15 cellular contexts compared by ENCODE assay signal in genomic region chr4:129532573-129532972, GRCh38.
A peak's percentile ranks its signal among the peaks of the same experiment; 100 is the strongest.
DNase-seq lines count a peak whose midpoint lies in the region; ATAC-seq and TF ChIP-seq lines count a peak whose summit lies in the region.
"Had no signal": no experiment of that assay in that cellular context is flagged by ENCODE, and none has a peak within 500 bp of the region (broad histone marks: within the 10 kb centered on the region; RNA-seq: fewer than 3 reads in every experiment).

No MANE protein-coding gene starts in this region.

- H3K36me3 ChIP-seq in right atrium auricular region (no peaks in the 10 kb centered on the region), MM.1S (replicated peaks; ENCODE audit: insufficient read depth, low read length) (no peaks in the 10 kb centered on the region), upper lobe of right lung (no peaks in the 10 kb centered on the region)
- H3K36me3 ChIP-seq: breast epithelium, stomach had no signal

- H2AFZ ChIP-seq in MM.1S (ENCODE audit: low read length), result 0 out of 2 replicates have a peak overlapping the region, but pooled peaks have one; percentile 10

- H3K4me2 ChIP-seq in MM.1S (ENCODE audit: low read depth, low read length), result no peak overlapping the region

- H3K4me3 ChIP-seq in right atrium auricular region (no peak overlapping the region), MM.1S (ENCODE audit: low read length) (no peak overlapping the region), upper lobe of right lung (no peak overlapping the region)
- H3K4me3 ChIP-seq: breast epithelium, stomach had no signal

- no peaks in the 10 kb centered on the region for H3K79me2 ChIP-seq in MM.1S (ENCODE audit: low read length)

- TF ChIP-seq CTCF in right atrium auricular region (IDR thresholded peaks at IDR 0.05) (no peak), MM.1S (IDR thresholded peaks at IDR 0.05; ENCODE audit: low read length) (no peak), upper lobe of right lung (IDR thresholded peaks at IDR 0.05) (no peak)

- no peaks in the 10 kb centered on the region for H3F3A ChIP-seq in MM.1S (ENCODE audit: insufficient read depth, low read length)

- H3K9ac ChIP-seq in MM.1S (ENCODE audit: low read length), result no peak overlapping the region

- no peak overlapping the region for H3K27ac ChIP-seq in right atrium auricular region
- H3K27ac ChIP-seq in MM.1S (ENCODE audit: low read length), result no peak overlapping the region
- no peak overlapping the region for H3K27ac ChIP-seq in upper lobe of right lung
- H3K27ac ChIP-seq: breast epithelium, stomach had no signal

- H3K4me1 ChIP-seq in right atrium auricular region, result no peaks in the 10 kb centered on the region
- peaks cover 7% of the 10 kb centered on the region; the same call in 1 of the 2 replicates for H3K4me1 ChIP-seq in MM.1S (ENCODE audit: low read length)
- H3K4me1 ChIP-seq in upper lobe of right lung, result no peaks in the 10 kb centered on the region
- H3K4me1 ChIP-seq: breast epithelium, stomach had no signal

- no peaks in the 10 kb centered on the region for H3K9me2 ChIP-seq in MM.1S (replicated peaks; ENCODE audit: insufficient read depth, low read length)

- peak; percentile 16 for DNase-seq in left cardiac atrium
- DNase-seq in right atrium auricular region (ENCODE audit: low spot score), result no peak
- DNase-seq in MM.1S, result peak; percentile 48
- no peak for DNase-seq in upper lobe of right lung
- no peak for DNase-seq in NCI-H226
- no peak for DNase-seq in G401 (ENCODE audit: low spot score)
- DNase-seq: ACHN; activated T-cell treated with anti-CD3 and anti-CD28 coated beads, Interleukin-2, amount 50 U/mL, for 24 hours; H9; kidney; NCI-H526 treated with DMSO at 0.1 percent for 48 hours; stomach had no signal

- H4K20me1 ChIP-seq in MM.1S (ENCODE audit: insufficient read depth, low read length), result no peaks in the 10 kb centered on the region

- H3K9me3 ChIP-seq in right atrium auricular region, result no peaks in the 10 kb centered on the region
- H3K9me3 ChIP-seq in MM.1S (replicated peaks; ENCODE audit: insufficient read depth, low read length), result no peaks in the 10 kb centered on the region
- no peaks in the 10 kb centered on the region for H3K9me3 ChIP-seq in upper lobe of right lung
- H3K9me3 ChIP-seq: breast epithelium, stomach had no signal

- intact Hi-C loops in left cardiac atrium (cut with DNase I), result no loop called here
- intact Hi-C loops in upper lobe of right lung (cut with DNase I), result no loop called here

- in situ Hi-C loops in G401 (cut with HindIII; ENCODE audit: low sequenced_read_pairs), result no loop called here

- no peaks in the 10 kb centered on the region for H3K27me3 ChIP-seq in right atrium auricular region
- no peaks in the 10 kb centered on the region for H3K27me3 ChIP-seq in MM.1S (replicated peaks; ENCODE audit: insufficient read depth, low read length)
- no peaks in the 10 kb centered on the region for H3K27me3 ChIP-seq in upper lobe of right lung
- H3K27me3 ChIP-seq: breast epithelium, stomach had no signal

- ATAC-seq in left cardiac atrium, result no peak
- peak; percentile 94 for ATAC-seq in HG02943 (IDR thresholded peaks at IDR 0.05; ENCODE audit: low read depth, unreplicated experiment)
- peak; percentile 72 for ATAC-seq in upper lobe of right lung
- no peak for ATAC-seq in GM21526 (IDR thresholded peaks at IDR 0.05; ENCODE audit: low FRiP score, unreplicated experiment)

Comparison
In these comparisons a context has a peak if more than half of its experiments do, and no peak if none do; other contexts are left out.
1. DNase-seq: peak in left cardiac atrium (single experiment) and MM.1S (single experiment); none in right atrium auricular region (single experiment), upper lobe of right lung (single experiment), NCI-H226 (single experiment) and G401 (single experiment).
2. ATAC-seq: peak in HG02943 (single experiment) and upper lobe of right lung (single experiment); none in left cardiac atrium (0 of 2) and GM21526 (single experiment).